In genomic region chr12:26841085-26841484, GRCh38 we compare ENCODE assay signal across 24 cellular contexts.
"Had no signal": no experiment of that assay in that cellular context is flagged by ENCODE, and none has a peak within 500 bp of the region (broad histone marks: within the 10 kb centered on the region; RNA-seq: fewer than 3 reads in every experiment).

No MANE protein-coding gene starts in this region.

- H3K27ac ChIP-seq: colonic mucosa, dorsolateral prefrontal cortex, esophagus muscularis mucosa, gastrocnemius medialis, left ventricle myocardium inferior, prostate gland, spleen, testis, vagina, WERI-Rb-1 had no signal

- H3K36me3 ChIP-seq: colonic mucosa, esophagus muscularis mucosa, gastrocnemius medialis, left ventricle myocardium inferior, prostate gland, spleen, vagina, WERI-Rb-1 had no signal

- H3K4me3 Mint-ChIP-seq: activated T-cell treated with anti-CD3 and anti-CD28 coated beads, Interleukin-2, amount 50 U/mL, for 24 hours; activated T-helper 17 cell treated with anti-CD3 and anti-CD28 coated beads, Interleukin-2, amount 50 U/mL, for 72 hours; effector memory CD8-positive, alpha-beta T cell; natural killer cell; stimulated activated effector memory CD8-positive, alpha-beta T cell treated with anti-CD3 and anti-CD28 coated beads, Interleukin-12 subunit alpha, Interleukin-12 subunit beta, amount 100 ng/mL, for 72 hours; type B pancreatic cell had no signal

- H3K4me1 Mint-ChIP-seq: activated T-helper 17 cell treated with anti-CD3 and anti-CD28 coated beads, Interleukin-2, amount 50 U/mL, for 72 hours; natural killer cell; stimulated activated effector memory CD8-positive, alpha-beta T cell treated with anti-CD3 and anti-CD28 coated beads, Interleukin-12 subunit alpha, Interleukin-12 subunit beta, amount 100 ng/mL, for 72 hours had no signal

- H3K4me3 ChIP-seq: colonic mucosa, dorsolateral prefrontal cortex, esophagus muscularis mucosa, gastrocnemius medialis, left ventricle myocardium inferior, prostate gland, spleen, testis, vagina had no signal

- H3K27ac Mint-ChIP-seq: activated T-cell treated with anti-CD3 and anti-CD28 coated beads, Interleukin-2, amount 50 U/mL, for 24 hours; activated T-helper 17 cell treated with anti-CD3 and anti-CD28 coated beads, Interleukin-2, amount 50 U/mL, for 72 hours; effector memory CD8-positive, alpha-beta T cell; natural killer cell; stimulated activated effector memory CD8-positive, alpha-beta T cell treated with anti-CD3 and anti-CD28 coated beads, Interleukin-12 subunit alpha, Interleukin-12 subunit beta, amount 100 ng/mL, for 72 hours; type B pancreatic cell had no signal

- H3K36me3 Mint-ChIP-seq: natural killer cell; stimulated activated effector memory CD8-positive, alpha-beta T cell treated with anti-CD3 and anti-CD28 coated beads, Interleukin-12 subunit alpha, Interleukin-12 subunit beta, amount 100 ng/mL, for 72 hours; type B pancreatic cell had no signal

- H3K9me3 Mint-ChIP-seq: activated T-cell treated with anti-CD3 and anti-CD28 coated beads, Interleukin-2, amount 50 U/mL, for 24 hours; activated T-helper 17 cell treated with anti-CD3 and anti-CD28 coated beads, Interleukin-2, amount 50 U/mL, for 72 hours; effector memory CD8-positive, alpha-beta T cell; natural killer cell; stimulated activated effector memory CD8-positive, alpha-beta T cell treated with anti-CD3 and anti-CD28 coated beads, Interleukin-12 subunit alpha, Interleukin-12 subunit beta, amount 100 ng/mL, for 72 hours had no signal

- FAIRE-seq: bronchial epithelial cell, endothelial cell of umbilical vein, TTC549 had no signal

- H3K27me3 Mint-ChIP-seq: activated T-helper 17 cell treated with anti-CD3 and anti-CD28 coated beads, Interleukin-2, amount 50 U/mL, for 72 hours had no signal

- DNase-seq: activated CD4-positive, CD25-positive, alpha-beta regulatory T cell treated with anti-CD3 and anti-CD28 coated beads, Interleukin-2, amount 50 U/mL, for 72 hours; activated CD8-positive, alpha-beta memory T cell treated with anti-CD3 and anti-CD28 coated beads for 24 hours; activated CD8-positive, alpha-beta memory T cell treated with anti-CD3 and anti-CD28 coated beads, Interleukin-2, amount 50 U/mL, for 4 hours; activated T-cell treated with anti-CD3 and anti-CD28 coated beads, Interleukin-2, amount 50 U/mL, for 24 hours; amygdala; colonic mucosa; dorsolateral prefrontal cortex; effector memory CD8-positive, alpha-beta T cell; gastrocnemius medialis; hippocampal formation; left ventricle myocardium inferior; natural killer cell; spleen; testis; WERI-Rb-1 had no signal

- H3K9me3 ChIP-seq: colonic mucosa, esophagus muscularis mucosa, gastrocnemius medialis, left ventricle myocardium inferior, prostate gland, spleen, testis, vagina had no signal

- H3K4me1 ChIP-seq: colonic mucosa, prostate gland, vagina had no signal

- ATAC-seq: activated T-helper 17 cell treated with anti-CD3 and anti-CD28 coated beads, Interleukin-2, amount 50 U/mL, for 72 hours; effector memory CD8-positive, alpha-beta T cell; gastrocnemius medialis; natural killer cell; stimulated activated effector memory CD8-positive, alpha-beta T cell treated with anti-CD3 and anti-CD28 coated beads, Interleukin-12 subunit alpha, Interleukin-12 subunit beta, amount 100 ng/mL, for 72 hours had no signal

- H3K27me3 ChIP-seq: colonic mucosa, dorsolateral prefrontal cortex, esophagus muscularis mucosa, gastrocnemius medialis, spleen, vagina had no signal
